In the genomic region with DNA sequence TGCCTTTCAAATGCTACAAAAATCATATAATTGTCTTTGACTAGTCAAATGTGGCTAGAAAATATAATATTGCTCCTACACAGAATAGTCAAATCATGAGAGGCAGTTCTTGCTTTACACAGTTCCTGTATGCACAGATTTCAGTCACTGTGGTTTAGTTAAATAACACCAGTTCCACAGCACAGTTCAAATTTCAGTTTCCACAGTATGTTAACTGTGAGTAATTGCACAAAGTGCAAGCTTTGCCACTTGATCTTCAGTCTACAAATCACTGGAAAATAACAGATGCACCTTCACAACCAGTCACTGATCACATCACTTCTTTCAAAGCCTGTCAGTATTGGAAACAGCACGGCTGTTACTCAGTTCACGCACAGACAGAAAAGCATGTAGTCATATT, we compare ENCODE assay signal across 19 cellular contexts. TPM values are rescaled to one million over a fixed set of nuclear protein-coding genes. Genes with fewer than 3 reads are reported as not detected.
"Had no signal": no experiment of that assay in that cellular context is flagged by ENCODE, and none has a peak within 500 bp of the region (broad histone marks: within the 10 kb centered on the region; RNA-seq: fewer than 3 reads in every experiment).

No MANE protein-coding gene starts in this region.

- DNase-seq: activated CD4-positive, alpha-beta T cell treated with anti-CD3 and anti-CD28 coated beads for 48 hours; activated naive CD4-positive, alpha-beta T cell treated with Interleukin-2 at 50 U/mL for 16 hours; activated naive CD8-positive, alpha-beta T cell treated with anti-CD3 and anti-CD28 coated beads, Interleukin-2, amount 50 U/mL, for 24 hours; effector memory CD4-positive, alpha-beta T cell; foreskin keratinocyte; head of caudate nucleus; kidney glomerular epithelial cell; mesendoderm; natural killer cell; stimulated activated CD4-positive, alpha-beta T cell treated with anti-CD3 and anti-CD28 coated beads, Interleukin-1b, Interleukin-23, amount 100 ng/mL, for 48 hours; stomach; testis; upper lobe of right lung had no signal

- H3K36me3 ChIP-seq: ascending aorta, breast epithelium, neutrophil, stomach, upper lobe of right lung had no signal

- H3K4me3 ChIP-seq: ascending aorta, breast epithelium, stomach, testis, upper lobe of right lung had no signal

- H3K9me3 ChIP-seq: ascending aorta, breast epithelium, neutrophil, stomach, testis, upper lobe of right lung had no signal

- H3K9me3 Mint-ChIP-seq: dendritic cell treated with granulocyte-macrophage colony-stimulating factor and Interleukin-4, amounts not matched to agents 40 ng/mL and 50 ng/mL, for 4 days had no signal

- H3K27me3 Mint-ChIP-seq: activated naive CD8-positive, alpha-beta T cell treated with anti-CD3 and anti-CD28 coated beads, Interleukin-2, amount 50 U/mL, for 24 hours; dendritic cell treated with granulocyte-macrophage colony-stimulating factor and Interleukin-4, amounts not matched to agents 40 ng/mL and 50 ng/mL, for 4 days had no signal

- H3K27ac ChIP-seq: ascending aorta, breast epithelium, foreskin keratinocyte, neutrophil, stomach, testis, upper lobe of right lung had no signal

- H3K36me3 Mint-ChIP-seq: natural killer cell had no signal

- H3K27ac Mint-ChIP-seq: activated naive CD8-positive, alpha-beta T cell treated with anti-CD3 and anti-CD28 coated beads, Interleukin-2, amount 50 U/mL, for 24 hours; dendritic cell treated with granulocyte-macrophage colony-stimulating factor and Interleukin-4, amounts not matched to agents 40 ng/mL and 50 ng/mL, for 4 days; natural killer cell had no signal

- H3K27me3 ChIP-seq: ascending aorta, breast epithelium, neutrophil, stomach, testis, upper lobe of right lung had no signal

- H3K4me3 Mint-ChIP-seq: activated naive CD8-positive, alpha-beta T cell treated with anti-CD3 and anti-CD28 coated beads, Interleukin-2, amount 50 U/mL, for 24 hours; dendritic cell treated with granulocyte-macrophage colony-stimulating factor and Interleukin-4, amounts not matched to agents 40 ng/mL and 50 ng/mL, for 4 days; natural killer cell had no signal

- H3K4me1 Mint-ChIP-seq: activated naive CD8-positive, alpha-beta T cell treated with anti-CD3 and anti-CD28 coated beads, Interleukin-2, amount 50 U/mL, for 24 hours; natural killer cell had no signal

- H3K4me1 ChIP-seq: ascending aorta, breast epithelium, foreskin keratinocyte, stomach, testis, upper lobe of right lung had no signal

- ATAC-seq: activated naive CD8-positive, alpha-beta T cell treated with anti-CD3 and anti-CD28 coated beads, Interleukin-2, amount 50 U/mL, for 24 hours; foreskin keratinocyte; natural killer cell; upper lobe of right lung had no signal

RNA-seq across cellular contexts. Expression of a gene that starts 38.7 kb away (rescaled TPM):
- total RNA-seq: ascending aorta, foreskin keratinocyte, liver, natural killer cell, renal cortical epithelial cell had no signal
